ENCODE assay signal across 17 cellular contexts in genomic region chr10:132616995-132617780, GRCh38.
DNase-seq lines count a peak whose midpoint lies in the region; ATAC-seq, FAIRE-seq and TF ChIP-seq lines count a peak whose summit lies in the region.
"Had no signal": no experiment of that assay in that cellular context is flagged by ENCODE, and none has a peak within 500 bp of the region (broad histone marks: within the 10 kb centered on the region; RNA-seq: fewer than 3 reads in every experiment).

No MANE protein-coding gene starts in this region.

- H3K27ac Mint-ChIP-seq in stimulated activated naive CD8-positive, alpha-beta T cell treated with anti-CD3 and anti-CD28 coated beads, Interleukin-15, Interleukin-2, amounts not matched to agents 100 ng/mL and 50 ng/mL, for 24 hours = peak overlapping the region; percentile 70
- H3K27ac Mint-ChIP-seq in natural killer cell = peak overlapping the region; percentile 73 to 99
- no peak overlapping the region for H3K27ac Mint-ChIP-seq in nephron progenitor cell

- intact Hi-C loops in natural killer cell (cut with micrococcal nuclease) = loop anchor here (1.0 to 10.0 kb wide), 4 partner anchors 22 to 68 kb away; no protein-coding TSS in a partner anchor

- H3K9me3 Mint-ChIP-seq in stimulated activated naive CD8-positive, alpha-beta T cell treated with anti-CD3 and anti-CD28 coated beads, Interleukin-15, Interleukin-2, amounts not matched to agents 100 ng/mL and 50 ng/mL, for 24 hours = peaks cover 18% of the 10 kb centered on the region
- H3K9me3 Mint-ChIP-seq in natural killer cell = peaks cover 5 to 9% of the 10 kb centered on the region in 2 donors
- H3K9me3 Mint-ChIP-seq in nephron progenitor cell = peaks cover 35% of the 10 kb centered on the region

- H3K4me3 ChIP-seq in coronary artery = no peak overlapping the region
- H3K4me3 ChIP-seq: MG63, PC-9, tibial artery had no signal

- peaks cover 3% of the 10 kb centered on the region for H3K27me3 Mint-ChIP-seq in stimulated activated naive CD8-positive, alpha-beta T cell treated with anti-CD3 and anti-CD28 coated beads, Interleukin-15, Interleukin-2, amounts not matched to agents 100 ng/mL and 50 ng/mL, for 24 hours
- H3K27me3 Mint-ChIP-seq in natural killer cell (ENCODE audit: low read depth in 2 of 2) = peaks cover 0 to 10% of the 10 kb centered on the region in 2 donors
- H3K27me3 Mint-ChIP-seq in nephron progenitor cell (ENCODE audit: low read depth, poor library complexity) = peaks cover 4% of the 10 kb centered on the region
- H3K27me3 Mint-ChIP-seq: memory B cell had no signal

- peaks cover 42% of the 10 kb centered on the region for H3K36me3 Mint-ChIP-seq in stimulated activated naive CD8-positive, alpha-beta T cell treated with anti-CD3 and anti-CD28 coated beads, Interleukin-15, Interleukin-2, amounts not matched to agents 100 ng/mL and 50 ng/mL, for 24 hours (ENCODE audit: low read depth)
- peaks cover 12% of the 10 kb centered on the region for H3K36me3 Mint-ChIP-seq in natural killer cell
- peaks cover 32% of the 10 kb centered on the region for H3K36me3 Mint-ChIP-seq in nephron progenitor cell (ENCODE audit: low read depth)

- no peak for DNase-seq in stimulated activated naive CD8-positive, alpha-beta T cell treated with anti-CD3 and anti-CD28 coated beads, Interleukin-15, Interleukin-2, amounts not matched to agents 100 U/mL and 50 U/mL, for 24 hours
- peak; percentile 45 for DNase-seq in coronary artery (ENCODE audit: low spot score)
- no peak for DNase-seq in natural killer cell
- DNase-seq in nephron progenitor cell = no peak
- DNase-seq in HTR-8/SVneo (ENCODE audit: insufficient read length, low spot score) = no peak
- no peak for DNase-seq in NCI-H2227 treated with DMSO at 0.1 percent for 48 hours (lab: John Stamatoyannopoulos, UW)
- DNase-seq: MG63, PC-9, SK-N-SH, tibial artery had no signal

- H3K4me1 Mint-ChIP-seq in stimulated activated naive CD8-positive, alpha-beta T cell treated with anti-CD3 and anti-CD28 coated beads, Interleukin-15, Interleukin-2, amounts not matched to agents 100 ng/mL and 50 ng/mL, for 24 hours (ENCODE audit: low read depth) = peaks cover 31% of the 10 kb centered on the region
- H3K4me1 Mint-ChIP-seq in natural killer cell (peaks cover 17 to 31% of the 10 kb centered on the region in 2 donors), nephron progenitor cell (peaks cover 17% of the 10 kb centered on the region)

- ATAC-seq in stimulated activated naive CD8-positive, alpha-beta T cell treated with anti-CD3 and anti-CD28 coated beads, Interleukin-15, Interleukin-2, amounts not matched to agents 100 U/mL and 50 U/mL, for 24 hours = no peak
- peak in 2 of 3 donors; percentile 9 to 33 for ATAC-seq in natural killer cell

- no peak for FAIRE-seq in HTR-8/SVneo (lab: Jason Lieb, UNC)
- FAIRE-seq: colon, D721Med, islet of Langerhans had no signal

- no peak overlapping the region for H3K4me3 Mint-ChIP-seq in stimulated activated naive CD8-positive, alpha-beta T cell treated with anti-CD3 and anti-CD28 coated beads, Interleukin-15, Interleukin-2, amounts not matched to agents 100 ng/mL and 50 ng/mL, for 24 hours
- H3K4me3 Mint-ChIP-seq in natural killer cell = no peak overlapping the region
- no peak overlapping the region for H3K4me3 Mint-ChIP-seq in nephron progenitor cell
- H3K4me3 Mint-ChIP-seq: memory B cell, neural crest cell had no signal

- no peak for TF ChIP-seq CTCF in coronary artery (IDR thresholded peaks at IDR 0.05)
- no peak for TF ChIP-seq CTCF in natural killer cell (IDR thresholded peaks at IDR 0.05)
- no peak for TF ChIP-seq CTCF in nephron progenitor cell (IDR thresholded peaks at IDR 0.05)

- no peak overlapping the region for H3K27ac ChIP-seq in coronary artery
- H3K27ac ChIP-seq: HL-60, PC-9, tibial artery had no signal
